ENCODE assay signal across 17 cellular contexts in genomic region chr4:138409670-138410069, GRCh38.
DNase-seq lines count a peak whose midpoint lies in the region; ATAC-seq and TF ChIP-seq lines count a peak whose summit lies in the region.
"Had no signal": no experiment of that assay in that cellular context is flagged by ENCODE, and none has a peak within 500 bp of the region (broad histone marks: within the 10 kb centered on the region; RNA-seq: fewer than 3 reads in every experiment).

No MANE protein-coding gene starts in this region.

- H3K36me3 Mint-ChIP-seq in WTC11, result no peaks in the 10 kb centered on the region

- no peaks in the 10 kb centered on the region for H3K27me3 Mint-ChIP-seq in WTC11 (ENCODE audit: low read depth)

- POLR2A ChIA-PET in GM10248 (lab: Yijun Ruan, JAX) (no interaction called here), WTC11 (lab: Charles Lee) (no interaction called here)

- H3K4me1 Mint-ChIP-seq in WTC11, result peaks cover 14% of the 10 kb centered on the region

- CTCF ChIA-PET in GM10248 (lab: Yijun Ruan, JAX) (no interaction called here), WTC11 (lab: Charles Lee) (no interaction called here)

- TF ChIP-seq CTCF in GM10248 (IDR thresholded peaks at IDR 0.05; ENCODE audit: control extremely low read depth, extremely low read depth, low read depth, missing control alignments) (no peak), WTC11 (IDR thresholded peaks at IDR 0.05) (no peak)

- peak; percentile 22 for DNase-seq in GM10248 (ENCODE audit: extremely low spot score)
- DNase-seq in RPMI8226, result no peak
- DNase-seq in NCI-H526 treated with DMSO at 0.1 percent for 48 hours (lab: John Stamatoyannopoulos, UW), result no peak
- DNase-seq in WTC11 (ENCODE audit: low spot score), result no peak
- DNase-seq in NCI-H2227 (lab: John Stamatoyannopoulos, UW; ENCODE audit: unreplicated experiment), result no peak
- DNase-seq: 8988T; activated CD4-positive, alpha-beta T cell treated with anti-CD3 and anti-CD28 coated beads for 4 hours; BE2C; NCI-H1436; NCI-H774; SHP77; small intestine; stimulated activated CD4-positive, alpha-beta T cell treated with anti-CD3 and anti-CD28 coated beads, Interleukin-4, amount 100 ng/mL, for 24 hours; upper lobe of left lung had no signal

- H3K27ac Mint-ChIP-seq in WTC11, result no peak overlapping the region

- ATAC-seq in GM18909 (IDR thresholded peaks at IDR 0.05; ENCODE audit: poor library complexity, unreplicated experiment) (peak; percentile 33), GM21619 (IDR thresholded peaks at IDR 0.05; ENCODE audit: unreplicated experiment) (peak; percentile 32), HG03066 (IDR thresholded peaks at IDR 0.05; ENCODE audit: low read depth, unreplicated experiment) (peak; percentile 41), WTC11 (no peak)

- 0 out of 2 replicates have a peak, but pooled peaks cover 3% of the 10 kb centered on the region for H3K9me3 Mint-ChIP-seq in WTC11

- no peak overlapping the region for H3K4me3 Mint-ChIP-seq in WTC11

TF ChIP-seq in WTC11, 78 proteins besides CTCF, POLR2A, EP300 and RAD21 (continues in another document):
- TF ChIP-seq AFF4 (CRISPR knock-in tag; IDR thresholded peaks at IDR 0.05; ENCODE audit: borderline replicate concordance) (no peak), STAT6 (CRISPR knock-in tag; conservative IDR thresholded peaks at IDR 0.05; ENCODE audit: low read depth) (no peak), PRRX2 (CRISPR knock-in tag; IDR thresholded peaks at IDR 0.05) (no peak), SP1 (CRISPR knock-in tag; conservative IDR thresholded peaks at IDR 0.05) (no peak), ATF2 (CRISPR knock-in tag; IDR thresholded peaks at IDR 0.05; ENCODE audit: borderline replicate concordance, low read depth) (no peak), NR1H2 (CRISPR knock-in tag; IDR thresholded peaks at IDR 0.05) (no peak), MXD4 (CRISPR knock-in tag; IDR thresholded peaks at IDR 0.05; ENCODE audit: borderline replicate concordance) (no peak), E2F5 (CRISPR knock-in tag; IDR thresholded peaks at IDR 0.05) (no peak), FOXK1 (CRISPR knock-in tag; IDR thresholded peaks at IDR 0.05) (no peak), CREM (CRISPR knock-in tag; IDR thresholded peaks at IDR 0.05) (no peak), ZNF416 (CRISPR knock-in tag; IDR thresholded peaks at IDR 0.05) (no peak), USF2 (CRISPR knock-in tag; IDR thresholded peaks at IDR 0.05) (no peak), PRDM15 (CRISPR knock-in tag; IDR thresholded peaks at IDR 0.05) (no peak)
